In genomic region chr2:148876589-148877402, GRCh38 we compare ENCODE assay signal across 8 cellular contexts. TPM values are rescaled to one million over a fixed set of nuclear protein-coding genes. Genes with fewer than 3 reads are reported as not detected.
DNase-seq lines count a peak whose midpoint lies in the region; ATAC-seq and TF ChIP-seq lines count a peak whose summit lies in the region.

No MANE protein-coding gene starts in this region.

- no peaks in the 10 kb centered on the region; the same call in 1 of the 2 replicates for H3K4me1 ChIP-seq in OCI-LY3 (ENCODE audit: low read length)
- peaks cover 14 to 15% of the 10 kb centered on the region in 2 donors for H3K4me1 ChIP-seq in adrenal gland (replicated peaks in 1 of 2)

- peaks cover 3% of the 10 kb centered on the region; the same call in 1 of the 2 replicates for H3K27me3 ChIP-seq in OCI-LY3 (ENCODE audit: low read depth, low read length)
- peaks cover 9% of the 10 kb centered on the region for H3K27me3 ChIP-seq in adrenal gland

- no peaks in the 10 kb centered on the region for H3K9me3 ChIP-seq in OCI-LY3 (ENCODE audit: insufficient read depth, low read length)
- H3K9me3 ChIP-seq in adrenal gland (replicated peaks in 1 of 3): no peaks in the 10 kb centered on the region

- peak; percentile 38 to 50 for TF ChIP-seq POLR2A in adrenal gland (IDR thresholded peaks at IDR 0.05)

- intact Hi-C loops in adrenal gland (cut with DNase I): no loop called here

- peak overlapping the region; percentile 43; the same call in 1 of the 2 replicates for H2AFZ ChIP-seq in OCI-LY3 (ENCODE audit: low read depth, low read length)

- WGBS in adrenal gland, 4 donors: 8 to 14% (median 10%) methylated on average over 11 to 34 of the region's 34 CpGs

- peak overlapping the region; percentile 13; the same call in 1 of the 2 replicates for H3K9ac ChIP-seq in OCI-LY3 (ENCODE audit: low read length)

- no peaks in the 10 kb centered on the region for H3K36me3 ChIP-seq in OCI-LY3 (replicated peaks; ENCODE audit: low read depth, low read length)
- no peaks in the 10 kb centered on the region for H3K36me3 ChIP-seq in adrenal gland (replicated peaks in 1 of 2)

- DNase-seq in C1 segment of cervical spinal cord (lab: John Stamatoyannopoulos, UW) (peak in 12 of 14 donors; percentile 17 to 76 (median 58)), adrenal gland (peak; percentile 20 to 84 (median 47)), left kidney (ENCODE audit: low read depth, low spot score) (peak; percentile 80)
- peak in 2 of 3 donors; percentile 5 to 13 for DNase-seq in stimulated activated CD4-positive, alpha-beta T cell treated with anti-CD3 and anti-CD28 coated beads, TNF-alpha, amount 100 ng/mL, for 1 hour (ENCODE audit: low read depth in 3 of 3, low spot score in 1 of 3)

- H3K4me2 ChIP-seq in OCI-LY3 (ENCODE audit: low read length): peak overlapping the region; percentile 84

- TF ChIP-seq CTCF in OCI-LY3 (IDR thresholded peaks at IDR 0.05; ENCODE audit: low read depth, low read length): no peak
- TF ChIP-seq CTCF in adrenal gland (IDR thresholded peaks at IDR 0.05): no peak

- ATAC-seq in HG02870 (IDR thresholded peaks at IDR 0.05; ENCODE audit: unreplicated experiment) (peak; percentile 21), HG03196 (IDR thresholded peaks at IDR 0.05; ENCODE audit: unreplicated experiment) (no peak), HG03565 (IDR thresholded peaks at IDR 0.05; ENCODE audit: unreplicated experiment) (no peak)

- no peak overlapping the region for H3K27ac ChIP-seq in OCI-LY3 (ENCODE audit: low read length)
- peak overlapping the region in 2 of 5 donors; percentile 66 to 77 for H3K27ac ChIP-seq in adrenal gland

- H3K4me3 ChIP-seq in OCI-LY3 (ENCODE audit: low read length) (peak overlapping the region; percentile 80), adrenal gland (peak overlapping the region in 2 of 4 donors; percentile 8 to 76)

- H3K79me2 ChIP-seq in OCI-LY3 (ENCODE audit: low read length): no peaks in the 10 kb centered on the region

- no peaks in the 10 kb centered on the region for H4K20me1 ChIP-seq in OCI-LY3 (ENCODE audit: insufficient read depth, low read length)

RNA-seq across cellular contexts. Expression of gene KIF5C, which starts 1.8 kb away (rescaled TPM):
- 10 to 100 TPM; 17.3 to 62.1 (median 20.9) TPM for total RNA-seq in adrenal gland
- 10 to 100 TPM; 16.0 to 31.2 (median 18.8) TPM for polyA plus RNA-seq in adrenal gland

Comparison
In these comparisons a context has a peak if more than half of its experiments do, and no peak if none do; other contexts are left out.
1. DNase-seq: peak in every context shown above with its lines; median percentile 80 in left kidney; 58 in C1 segment of cervical spinal cord; 47 in adrenal gland; 9 in stimulated activated CD4-positive, alpha-beta T cell treated with anti-CD3 and anti-CD28 coated beads, TNF-alpha, amount 100 ng/mL, for 1 hour.